13 cellular contexts compared by ENCODE assay signal in genomic region chr13:39196957-39197644, GRCh38.
DNase-seq lines count a peak whose midpoint lies in the region; ATAC-seq, FAIRE-seq and TF ChIP-seq lines count a peak whose summit lies in the region.
"Had no signal": no experiment of that assay in that cellular context is flagged by ENCODE, and none has a peak within 500 bp of the region (broad histone marks: within the 10 kb centered on the region; RNA-seq: fewer than 3 reads in every experiment).

No MANE protein-coding gene starts in this region.

- H3K36me3 ChIP-seq in PC-3 (ENCODE audit: low read depth, low read length) (no peaks in the 10 kb centered on the region), psoas muscle (ENCODE audit: insufficient read depth in 1 of 2, low read depth in 1 of 2) (no peaks in the 10 kb centered on the region), HAP-1 (replicated peaks) (no peaks in the 10 kb centered on the region), upper lobe of right lung (no peaks in the 10 kb centered on the region)
- H3K36me3 ChIP-seq: WERI-Rb-1 had no signal

- POLR2A ChIA-PET in PC-3 (lab: Charles Lee; ENCODE audit: unreplicated experiment) = no interaction called here

- TF ChIP-seq CTCF in PC-3 (conservative IDR thresholded peaks at IDR 0.05; ENCODE audit: low read depth, low read length) = no peak
- TF ChIP-seq CTCF in psoas muscle (IDR thresholded peaks at IDR 0.05) = no peak
- TF ChIP-seq CTCF in upper lobe of right lung (IDR thresholded peaks at IDR 0.05) = no peak

- no TSS peak for BruUV-seq in PC-3 (replicated peaks; lab: Mats Ljungman, UMichigan)

- H4K20me1 ChIP-seq in PC-3 (ENCODE audit: low read length) = no peaks in the 10 kb centered on the region

- in situ Hi-C loops in HAP-1 (cut with MboI; ENCODE audit: low sequenced_read_pairs) = no loop called here

- H3K27me3 ChIP-seq in PC-3 (ENCODE audit: low read length) (peaks cover 13% of the 10 kb centered on the region; the same call in 1 of the 2 replicates), psoas muscle (ENCODE audit: insufficient read depth in 3 of 3, low read length in 2 of 3) (no peaks in the 10 kb centered on the region), HAP-1 (ENCODE audit: low read depth) (no peaks in the 10 kb centered on the region), upper lobe of right lung (no peaks in the 10 kb centered on the region)

- ATAC-seq in GM18861 (IDR thresholded peaks at IDR 0.05; ENCODE audit: unreplicated experiment) (peak; percentile 70), HG02798 (IDR thresholded peaks at IDR 0.05; ENCODE audit: poor library complexity, unreplicated experiment) (peak; percentile 52), PC-3 (peak; percentile 82), psoas muscle (no peak), upper lobe of right lung (no peak)
- ATAC-seq: GM23338, K562 had no signal

- intact Hi-C loops in PC-3 (cut with micrococcal nuclease) (no loop called here), psoas muscle (cut with DNase I) (no loop called here), upper lobe of right lung (cut with DNase I) (no loop called here)

- CTCF ChIA-PET in PC-3 (lab: Charles Lee) = no interaction called here

- H3K9me3 ChIP-seq in PC-3 (ENCODE audit: low read length) (no peaks in the 10 kb centered on the region), psoas muscle (no peaks in the 10 kb centered on the region), HAP-1 (no peaks in the 10 kb centered on the region), upper lobe of right lung (no peaks in the 10 kb centered on the region)

- no peak for TF ChIP-seq POLR2A in GM12892 (IDR thresholded peaks at IDR 0.05; ENCODE audit: low read depth, low read length)

- no peak overlapping the region for H3K9ac ChIP-seq in PC-3 (ENCODE audit: low read length)

- peak overlapping the region; percentile 36; the same call in 1 of the 2 replicates for H3K4me2 ChIP-seq in PC-3 (ENCODE audit: low read length)
- H3K4me2 ChIP-seq: GM23338 had no signal

- no peaks in the 10 kb centered on the region for H3K79me2 ChIP-seq in PC-3 (ENCODE audit: low read length)

- H3K4me1 ChIP-seq in PC-3 (ENCODE audit: insufficient read depth, low read length) (peaks cover 4% of the 10 kb centered on the region; the same call in 1 of the 2 replicates), psoas muscle (no peaks in the 10 kb centered on the region), HAP-1 (no peaks in the 10 kb centered on the region), upper lobe of right lung (no peaks in the 10 kb centered on the region)

- no peaks in the 10 kb centered on the region for H3K9me2 ChIP-seq in PC-3 (replicated peaks; ENCODE audit: low read length)

- H3K27ac ChIP-seq in PC-3 (ENCODE audit: low read length) (no peak overlapping the region), psoas muscle (no peak overlapping the region), upper lobe of right lung (no peak overlapping the region)
- H3K27ac ChIP-seq: WERI-Rb-1 had no signal

- H2AFZ ChIP-seq in PC-3 (ENCODE audit: low read length) = no peak overlapping the region
- H2AFZ ChIP-seq: GM23338 had no signal

- FAIRE-seq in GM12892 (lab: Jason Lieb, UNC) = peak; percentile 67
- FAIRE-seq: astrocyte, K562 had no signal

- H3K4me3 ChIP-seq in PC-3 (ENCODE audit: low read length) (no peak overlapping the region), psoas muscle (no peak overlapping the region), HAP-1 (no peak overlapping the region), upper lobe of right lung (no peak overlapping the region)
- H3K4me3 ChIP-seq: GM23338, K562, lung had no signal

- DNase-seq in GM12892 (ENCODE audit: insufficient read length) (no peak), PC-3 (peak; percentile 35), psoas muscle (no peak), HAP-1 (ENCODE audit: low spot score in 2 of 2) (no peak), upper lobe of right lung (no peak)
- no peak for DNase-seq in activated naive CD4-positive, alpha-beta T cell (lab: John Stamatoyannopoulos, UW)
- DNase-seq: WERI-Rb-1 had no signal

- 64 to 74% (median 69%) methylated on average over 5 of the region's 5 CpGs for WGBS in psoas muscle, 3 donors

- H3F3A ChIP-seq in PC-3 (ENCODE audit: low read length, unreplicated experiment) = no peaks in the 10 kb centered on the region

Comparison
In these comparisons a context has a peak if more than half of its experiments do, and no peak if none do; other contexts are left out.
1. ATAC-seq: peak in GM18861 (single experiment), HG02798 (single experiment) and PC-3 (single experiment); none in psoas muscle (0 of 4) and upper lobe of right lung (single experiment).